8 cellular contexts compared by ENCODE assay signal in the genomic region with DNA sequence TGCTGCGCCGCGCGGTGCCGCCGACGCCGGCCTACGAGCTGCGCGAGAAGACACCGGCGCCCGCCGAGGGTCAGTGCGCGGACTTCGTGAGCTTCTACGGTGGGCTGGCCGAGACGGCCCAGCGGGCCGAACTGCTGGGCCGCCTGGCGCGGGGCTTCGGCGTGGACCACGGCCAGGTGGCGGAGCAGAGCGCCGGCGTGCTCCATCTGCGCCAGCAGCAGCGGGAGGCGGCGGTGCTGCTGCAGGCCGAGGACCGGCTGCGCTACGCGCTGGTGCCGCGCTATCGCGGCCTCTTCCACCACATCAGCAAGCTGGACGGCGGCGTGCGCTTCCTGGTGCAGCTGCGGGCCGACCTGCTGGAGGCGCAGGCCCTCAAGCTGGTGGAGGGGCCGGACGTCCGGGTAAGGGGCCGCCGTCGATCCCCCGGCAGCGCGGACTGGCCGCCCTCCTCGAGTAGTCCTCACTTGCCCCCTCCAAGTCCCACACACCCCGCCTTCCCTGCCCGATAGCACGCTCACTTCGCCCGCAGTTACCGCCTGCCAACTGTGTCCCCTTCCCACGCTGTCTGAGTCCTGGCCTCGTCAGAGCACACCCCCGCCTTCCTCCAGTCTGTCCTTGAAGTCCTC. TPM values are rescaled to one million over a fixed set of nuclear protein-coding genes. Genes with fewer than 3 reads are reported as not detected.
A peak's percentile ranks its signal among the peaks of the same experiment; 100 is the strongest.
DNase-seq lines count a peak whose midpoint lies in the region; ATAC-seq and TF ChIP-seq lines count a peak whose summit lies in the region.

No MANE protein-coding gene starts in this region.

- no peaks in the 10 kb centered on the region for H3K27me3 Mint-ChIP-seq in activated naive CD4-positive, alpha-beta T cell treated with anti-CD3 and anti-CD28 coated beads, Interleukin-2, amount 50 U/mL, for 24 hours

- intact Hi-C loops in Panc1 (cut with micrococcal nuclease; ENCODE audit: unreplicated experiment) (no loop called here), head of caudate nucleus (cut with DNase I) (no loop called here), posterior vena cava (cut with DNase I) (no loop called here), aorta (cut with DNase I) (no loop called here)

- no peak for TF ChIP-seq CTCF in Panc1 (IDR thresholded peaks at IDR 0.05)

- H3K4me1 ChIP-seq in ACC112 (ENCODE audit: control insufficient read depth, insufficient read depth, low read length, unreplicated experiment) (peaks cover 20% of the 10 kb centered on the region), Panc1 (ENCODE audit: control insufficient read depth, insufficient read depth, low read length) (peaks cover 2% of the 10 kb centered on the region; the same call in 1 of the 2 replicates), aorta (ENCODE audit: control insufficient read depth in 1 of 2, insufficient read depth in 2 of 2, low read length in 2 of 2) (no peaks in the 10 kb centered on the region)

- no peaks in the 10 kb centered on the region for H3K36me3 ChIP-seq in ACC112 (ENCODE audit: insufficient read depth, low read length)
- no peaks in the 10 kb centered on the region; the same call in 1 of the 2 replicates for H3K36me3 ChIP-seq in Panc1 (ENCODE audit: control insufficient read depth, insufficient read depth, low read length)
- H3K36me3 ChIP-seq in aorta (ENCODE audit: control insufficient read depth in 1 of 2, insufficient read depth in 2 of 2, low read length in 1 of 2), result peaks cover 0 to 2% of the 10 kb centered on the region in 2 donors

- peak overlapping the region; percentile 97 for H3K4me3 Mint-ChIP-seq in activated naive CD4-positive, alpha-beta T cell treated with anti-CD3 and anti-CD28 coated beads, Interleukin-2, amount 50 U/mL, for 24 hours

- H3K4me1 Mint-ChIP-seq in activated naive CD4-positive, alpha-beta T cell treated with anti-CD3 and anti-CD28 coated beads, Interleukin-2, amount 50 U/mL, for 24 hours, result peaks cover 52% of the 10 kb centered on the region

- H3K4me3 ChIP-seq in ACC112 (ENCODE audit: low read depth, low read length) (peak overlapping the region; percentile 86), Panc1 (ENCODE audit: low read depth in 2 of 2, low read length in 2 of 2) (peak overlapping the region; percentile 56 to 61), aorta (ENCODE audit: low read length in 2 of 2) (peak overlapping the region; percentile 78 to 79)

- POLR2A ChIA-PET in Panc1 (lab: Charles Lee), result no interaction called here

- ATAC-seq in GM18517 (IDR thresholded peaks at IDR 0.05; ENCODE audit: unreplicated experiment) (peak; percentile 59), HG03039 (IDR thresholded peaks at IDR 0.05; ENCODE audit: unreplicated experiment) (peak; percentile 39), Panc1 (peak; percentile 81), aorta (ENCODE audit: low FRiP score) (peak; percentile 59)

- H3K27me3 ChIP-seq in ACC112 (ENCODE audit: insufficient read depth, low read length) (0 out of 2 replicates have a peak, but pooled peaks cover 6% of the 10 kb centered on the region), Panc1 (ENCODE audit: control insufficient read depth, insufficient read depth, low read length) (no peaks in the 10 kb centered on the region), aorta (ENCODE audit: control insufficient read depth in 1 of 2, insufficient read depth in 2 of 2, low read length in 1 of 2) (no peaks in the 10 kb centered on the region)

- WGBS in aorta, 2 donors, result 1% methylated on average over 46 to 73 of the region's 73 CpGs

- H3K27ac ChIP-seq in ACC112 (ENCODE audit: low read depth, low read length), result peak overlapping the region; percentile 7; the same call in 1 of the 2 replicates
- H3K27ac ChIP-seq in Panc1 (ENCODE audit: low read length), result peak overlapping the region; percentile 61; the same call in 1 of the 2 replicates
- H3K27ac ChIP-seq in aorta (ENCODE audit: low read depth in 1 of 2, low read length in 2 of 2), result peak overlapping the region; percentile 83 to 97

- H3K27ac Mint-ChIP-seq in activated naive CD4-positive, alpha-beta T cell treated with anti-CD3 and anti-CD28 coated beads, Interleukin-2, amount 50 U/mL, for 24 hours, result peak overlapping the region; percentile 85

- no peaks in the 10 kb centered on the region for H3K9me3 Mint-ChIP-seq in activated naive CD4-positive, alpha-beta T cell treated with anti-CD3 and anti-CD28 coated beads, Interleukin-2, amount 50 U/mL, for 24 hours

- no TSS peak for BruUV-seq in Panc1 (replicated peaks; lab: Mats Ljungman, UMichigan)

- in situ Hi-C loops in Panc1 (cut with HindIII; ENCODE audit: low pct_unique_long_range_greater_than_20kb, low sequenced_read_pairs), result no loop called here

- no peak for DNase-seq in Panc1 (ENCODE audit: low read depth, low spot score)
- DNase-seq in head of caudate nucleus, result peak in 31 of 42 donors; percentile 7 to 60 (median 37)
- DNase-seq in posterior vena cava (ENCODE audit: low spot score), result peak; percentile 87
- DNase-seq in aorta, result peak; percentile 72 to 86

- H3K36me3 Mint-ChIP-seq in activated naive CD4-positive, alpha-beta T cell treated with anti-CD3 and anti-CD28 coated beads, Interleukin-2, amount 50 U/mL, for 24 hours, result no peaks in the 10 kb centered on the region

- CTCF ChIA-PET in Panc1 (lab: Charles Lee), result no interaction called here

- no peaks in the 10 kb centered on the region for H3K9me3 ChIP-seq in Panc1 (ENCODE audit: control insufficient read depth, insufficient read depth, low read depth, low read length)
- no peaks in the 10 kb centered on the region for H3K9me3 ChIP-seq in aorta (ENCODE audit: control insufficient read depth, low read length)

- H3K79me2 ChIP-seq in ACC112 (ENCODE audit: control insufficient read depth, insufficient read depth, low read length, unreplicated experiment), result peaks cover 6% of the 10 kb centered on the region

- peak overlapping the region; percentile 90 for H2AFZ ChIP-seq in ACC112 (ENCODE audit: low read length, unreplicated experiment)

RNA-seq across cellular contexts. Expression of a gene that starts 0.5 kb away (rescaled TPM):
- total RNA-seq in Panc1 (2021; ENCODE audit: unreplicated experiment) (2.2 TPM), posterior vena cava (1 to 10 TPM; 5.5 TPM), aorta (1 to 10 TPM; 8.6 to 9.2 TPM)
- polyA plus RNA-seq in Panc1 (2012; ENCODE audit: insufficient read length), result 1.7 TPM
- 1 to 10 TPM; 1.6 to 5.0 TPM for polyA plus RNA-seq in aorta

RNA-seq across cellular contexts. Expression of a gene that starts 53.7 kb away (rescaled TPM):
- total RNA-seq in Panc1 (2021; ENCODE audit: unreplicated experiment) (4.9 TPM), posterior vena cava (1 to 10 TPM; 6.2 to 6.8 TPM), aorta (10 to 100 TPM; 10.3 to 13.6 TPM)
- polyA plus RNA-seq in Panc1 (2012; ENCODE audit: insufficient read length), result 3.8 TPM
- polyA plus RNA-seq in aorta, result 10 to 100 TPM; 10.0 to 13.7 TPM

Comparison
In these comparisons a context has a peak if more than half of its experiments do, and no peak if none do; other contexts are left out.
1. H3K27ac ChIP-seq: peak in every context shown above with its lines; median percentile 90 in aorta; 61 in Panc1; 7 in ACC112.